Comparison of ENCODE assay signal across 8 cellular contexts in the genomic region with DNA sequence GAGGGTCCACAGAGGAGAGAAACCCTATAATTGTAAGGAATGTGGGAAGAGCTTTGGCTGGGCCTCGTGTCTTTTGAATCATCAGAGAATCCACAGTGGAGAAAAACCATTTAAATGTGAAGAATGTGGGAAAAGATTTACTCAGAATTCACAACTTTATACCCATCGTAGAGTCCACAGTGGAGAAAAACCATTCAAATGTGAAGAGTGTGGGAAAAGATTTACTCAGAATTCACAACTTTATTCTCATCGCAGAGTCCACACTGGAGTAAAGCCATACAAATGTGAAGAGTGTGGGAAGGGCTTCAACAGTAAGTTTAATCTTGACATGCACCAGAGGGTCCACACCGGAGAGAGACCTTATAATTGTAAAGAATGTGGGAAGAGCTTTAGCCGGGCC.
"Had no signal": no experiment of that assay in that cellular context is flagged by ENCODE, and none has a peak within 500 bp of the region (broad histone marks: within the 10 kb centered on the region; RNA-seq: fewer than 3 reads in every experiment).

No MANE protein-coding gene starts in this region.

- H2AFZ ChIP-seq: GM23248 had no signal

- H3K4me1 ChIP-seq: HAP-1 had no signal

- DNase-seq: GM23248, GOT3, H7, IMR-90, KBM-7 had no signal

- ATAC-seq: HCT116 had no signal

- H3K9me3 ChIP-seq: HAP-1 had no signal

- H3K4me3 ChIP-seq: GM23248, HAP-1 had no signal

- H3K9ac ChIP-seq: GM23248 had no signal

- H3K27ac ChIP-seq: GM23248, HL-60 had no signal
